Comparison of ENCODE assay signal across 9 cellular contexts in the genomic region with DNA sequence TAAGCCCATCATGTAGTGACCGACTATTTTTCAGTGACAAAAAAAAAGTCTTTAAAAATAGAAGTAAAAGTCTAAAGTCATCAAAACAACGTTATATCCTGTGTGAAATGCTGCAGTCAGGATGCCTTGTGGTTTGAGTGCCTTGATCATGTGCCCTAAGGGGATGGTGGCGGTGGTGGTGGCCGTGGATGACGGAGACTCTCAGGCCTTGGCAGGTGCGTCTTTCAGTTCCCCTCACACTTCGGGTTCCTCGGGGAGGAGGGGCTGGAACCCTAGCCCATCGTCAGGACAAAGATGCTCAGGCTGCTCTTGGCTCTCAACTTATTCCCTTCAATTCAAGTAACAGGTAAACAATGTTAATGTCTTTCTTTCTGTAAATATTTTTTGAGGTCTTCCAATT. TPM values are rescaled to one million over a fixed set of nuclear protein-coding genes. Genes with fewer than 3 reads are reported as not detected.
DNase-seq lines count a peak whose midpoint lies in the region; ATAC-seq and TF ChIP-seq lines count a peak whose summit lies in the region.
"Had no signal": no experiment of that assay in that cellular context is flagged by ENCODE, and none has a peak within 500 bp of the region (broad histone marks: within the 10 kb centered on the region; RNA-seq: fewer than 3 reads in every experiment).

CD28 (plus strand) TSS at position 237 of the 400 bp plus-strand sequence; CDS start at position 295, 58 bp downstream.

- peaks cover 33% of the 10 kb centered on the region for H3K4me1 ChIP-seq in Caco-2

- peak; percentile 99 for ATAC-seq in GM21737 (IDR thresholded peaks at IDR 0.05; ENCODE audit: unreplicated experiment)

- H3K4me1 Mint-ChIP-seq in Caco-2 (ENCODE audit: low read depth, unreplicated experiment) = peaks cover 24% of the 10 kb centered on the region

- peaks cover 5% of the 10 kb centered on the region for H3K36me3 Mint-ChIP-seq in Caco-2 (ENCODE audit: insufficient read depth, unreplicated experiment)

- POLR2A ChIA-PET in Caco-2 (lab: Charles Lee) = interaction anchor here (1.2 kb wide), 1 partner anchor 9 kb away, joined by 3 read pairs; no protein-coding TSS in a partner anchor

- intact Hi-C loops in Caco-2 (cut with micrococcal nuclease; ENCODE audit: unreplicated experiment) = no loop called here

- H3K4me3 ChIP-seq in Caco-2 (ENCODE audit: low read depth, low read length) = no peak within 1 kb of the TSS

- no peaks in the 10 kb centered on the region for H3K36me3 ChIP-seq in Caco-2 (ENCODE audit: control insufficient read depth, insufficient read depth, low read length)

- H3K4me3 Mint-ChIP-seq in Caco-2 (ENCODE audit: unreplicated experiment) = no peak within 1 kb of the TSS

- H3K9me3 Mint-ChIP-seq in Caco-2 (ENCODE audit: unreplicated experiment) = no peaks in the 10 kb centered on the region

- BruUV-seq in Caco-2 (replicated peaks; lab: Mats Ljungman, UMichigan) = no TSS peak

- H3K27ac Mint-ChIP-seq in Caco-2 (ENCODE audit: unreplicated experiment) = peak within 1 kb of the TSS; percentile 36

- no peaks in the 10 kb centered on the region for H3K27me3 Mint-ChIP-seq in Caco-2 (ENCODE audit: insufficient read depth, unreplicated experiment)

- H3K9me3 ChIP-seq in Caco-2 = peaks cover 3% of the 10 kb centered on the region

- CTCF ChIA-PET in Caco-2 (lab: Charles Lee) = no interaction called here

- DNase-seq in Caco-2 (no peak), activated gamma-delta T cell treated with Interleukin-2 at 50 U/mL for 16 hours (peak; percentile 86), NCI-H446 (lab: John Stamatoyannopoulos, UW) (no peak), NCI-H2196 (lab: John Stamatoyannopoulos, UW; ENCODE audit: unreplicated experiment) (no peak), pons (ENCODE audit: low spot score) (no peak)
- DNase-seq in NK-92 treated with Interleukin-12 subunit alpha and Interleukin-12 subunit beta, amount 100 ng/mL, for 24 hours (lab: John Stamatoyannopoulos, UW) = peak; percentile 92
- DNase-seq in stimulated activated CD4-positive, alpha-beta T cell treated with anti-CD3 and anti-CD28 coated beads, Interleukin-15, amount 100 ng/mL, for 48 hours (ENCODE audit: low read depth in 2 of 2) = peak; percentile 84 to 91

- H3K27me3 ChIP-seq in Caco-2 (replicated peaks; ENCODE audit: control insufficient read depth, insufficient read depth, low read length) = no peaks in the 10 kb centered on the region

- no peak for TF ChIP-seq CTCF in Caco-2 (IDR thresholded peaks at IDR 0.05; ENCODE audit: insufficient read depth in 1 of 2, low read depth in 1 of 2, low read length in 1 of 2, severe bottlenecking in 1 of 2, unreplicated experiment in 1 of 2)

RNA-seq across cellular contexts. Expression of gene CD28, which starts in this region (rescaled TPM):
- 0.30 and 0.84 TPM in 2 replicates for total RNA-seq in Caco-2 (2022)
- total RNA-seq: bronchial epithelial cell had no signal

Comparison
In these comparisons a context has a peak if more than half of its experiments do, and no peak if none do; other contexts are left out.
1. DNase-seq: peak in NK-92 treated with Interleukin-12 subunit alpha and Interleukin-12 subunit beta, amount 100 ng/mL, for 24 hours (single experiment), activated gamma-delta T cell treated with Interleukin-2 at 50 U/mL for 16 hours (single experiment) and stimulated activated CD4-positive, alpha-beta T cell treated with anti-CD3 and anti-CD28 coated beads, Interleukin-15, amount 100 ng/mL, for 48 hours (2 of 2); none in Caco-2 (0 of 2), NCI-H446 (0 of 2), NCI-H2196 (single experiment) and pons (single experiment).